In genomic region chr22:45672564-45673481, GRCh38 we compare ENCODE assay signal across 8 cellular contexts. TPM values are rescaled to one million over a fixed set of nuclear protein-coding genes. Genes with fewer than 3 reads are reported as not detected.
DNase-seq lines count a peak whose midpoint lies in the region; ATAC-seq, FAIRE-seq and TF ChIP-seq lines count a peak whose summit lies in the region.

No MANE protein-coding gene starts in this region.

- no peak for ATAC-seq in HG03457 (IDR thresholded peaks at IDR 0.05; ENCODE audit: unreplicated experiment)

- H3K4me1 ChIP-seq in parathyroid adenoma = peaks cover 10% of the 10 kb centered on the region

- H3K27ac ChIP-seq in SK-N-MC (peak overlapping the region; percentile 86), parathyroid adenoma (peak overlapping the region; percentile 49)

- peak overlapping the region; percentile 95 for H3K9ac ChIP-seq in SK-N-MC (ENCODE audit: insufficient read length)
- H3K9ac ChIP-seq in parathyroid adenoma = peak overlapping the region; percentile 28

- no peaks in the 10 kb centered on the region for H3K27me3 ChIP-seq in parathyroid adenoma (ENCODE audit: control insufficient read depth, insufficient read depth, low read length)

- H3K4me3 ChIP-seq in SK-N-MC = peak overlapping the region; percentile 90
- H3K4me3 ChIP-seq in fibroblast of mammary gland (ENCODE audit: control insufficient read depth, low read depth, low read length) = peak overlapping the region; percentile 86
- H3K4me3 ChIP-seq in parathyroid adenoma (ENCODE audit: low read depth, low read length) = peak overlapping the region; percentile 78

- no peak for TF ChIP-seq CTCF in fibroblast of mammary gland (conservative IDR thresholded peaks at IDR 0.05; ENCODE audit: control insufficient read depth, insufficient read depth, low read depth, low read length)
- no peak for TF ChIP-seq CTCF in parathyroid adenoma (IDR thresholded peaks at IDR 0.05)

- peak overlapping the region; percentile 70 for H2AFZ ChIP-seq in parathyroid adenoma

- H3K79me2 ChIP-seq in parathyroid adenoma = peaks cover 13% of the 10 kb centered on the region

- H3K9me3 ChIP-seq in SK-N-MC (ENCODE audit: low read depth, low read length) (no peaks in the 10 kb centered on the region), parathyroid adenoma (ENCODE audit: control insufficient read depth, low read length) (no peaks in the 10 kb centered on the region)

- DNase-seq in DMS153 treated with DMSO at 0.1 percent for 48 hours (lab: John Stamatoyannopoulos, UW; ENCODE audit: unreplicated experiment) (peak; percentile 3), DMS153 (lab: John Stamatoyannopoulos, UW) (no peak), SK-N-MC (ENCODE audit: low read depth, low spot score) (no peak), fibroblast of mammary gland (ENCODE audit: low read depth) (no peak), HTR-8/SVneo (ENCODE audit: insufficient read length, low spot score) (no peak), A172 (ENCODE audit: low spot score) (no peak)

- H3K36me3 ChIP-seq in SK-N-MC (ENCODE audit: insufficient read depth, low read length) (peaks cover 12% of the 10 kb centered on the region; the same call in 1 of the 2 replicates), parathyroid adenoma (ENCODE audit: control insufficient read depth, insufficient read depth, low read length) (no peaks in the 10 kb centered on the region)

- no peak for FAIRE-seq in HTR-8/SVneo (lab: Jason Lieb, UNC)

- H3K4me2 ChIP-seq in parathyroid adenoma (ENCODE audit: low read length) = peak overlapping the region; percentile 96

RNA-seq across cellular contexts. Expression of gene ATXN10, which starts 1.2 kb away (rescaled TPM):
- 53.5 and 80.1 TPM in 2 replicates for total RNA-seq in A172 (2014; rRNA removed; shearing (Covaris generic))
